ENCODE assay signal across 8 cellular contexts in the genomic region with DNA sequence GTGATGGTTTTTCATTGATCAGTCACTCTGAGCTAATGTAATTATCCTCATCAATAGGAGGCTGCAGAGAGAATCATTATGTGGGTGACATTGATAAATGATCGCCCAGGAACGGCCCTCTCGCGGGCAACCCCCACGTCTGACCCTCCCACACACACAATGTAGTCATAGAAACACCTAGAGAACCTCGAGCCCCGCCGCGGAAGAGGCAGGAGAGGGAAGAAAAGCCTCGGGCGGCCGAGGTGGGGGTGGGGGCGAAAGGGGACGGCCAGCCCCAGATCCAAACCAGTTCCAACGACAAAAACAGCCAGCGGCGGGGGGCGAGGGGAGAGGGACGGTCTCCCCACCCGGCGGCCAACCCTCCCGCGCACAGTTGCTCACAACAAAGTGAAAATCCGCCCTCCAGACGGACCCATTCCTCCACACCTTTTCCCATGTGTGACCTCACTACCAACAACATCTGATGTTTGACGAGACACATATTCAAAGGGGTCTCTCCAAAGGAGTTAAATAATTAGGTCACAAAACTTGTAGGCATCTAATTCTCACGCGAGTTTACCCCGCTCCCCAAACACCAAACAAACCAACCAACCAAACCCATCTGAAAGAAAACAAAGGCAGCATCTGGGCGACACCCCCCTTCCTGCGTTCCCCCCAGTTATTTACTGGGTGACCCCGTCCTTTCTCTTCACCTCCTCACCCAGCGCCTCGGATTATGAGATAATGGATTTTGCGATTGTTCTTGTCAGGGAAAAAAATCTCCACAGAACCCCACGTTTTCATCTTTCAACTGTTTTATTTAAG.
DNase-seq lines count a peak whose midpoint lies in the region; ATAC-seq and TF ChIP-seq lines count a peak whose summit lies in the region.
"Had no signal": no experiment of that assay in that cellular context is flagged by ENCODE, and none has a peak within 500 bp of the region (broad histone marks: within the 10 kb centered on the region; RNA-seq: fewer than 3 reads in every experiment).

No MANE protein-coding gene starts in this region.

- no peak for DNase-seq in cardiac fibroblast (ENCODE audit: low read depth in 2 of 2)
- no peak for DNase-seq in thoracic aorta (ENCODE audit: low spot score)
- no peak for DNase-seq in CD8-positive, alpha-beta T cell
- DNase-seq in mesenteric fat pad (ENCODE audit: low spot score), result no peak
- DNase-seq in activated CD4-positive, alpha-beta memory T cell treated with anti-CD3 and anti-CD28 coated beads for 36 hours, result no peak
- DNase-seq: NCI-H1105 had no signal

- CTCF ChIA-PET in CD8-positive, alpha-beta T cell (lab: Charles Lee), result no interaction called here
- CTCF ChIA-PET in activated CD4-positive, alpha-beta memory T cell treated with anti-CD3 and anti-CD28 coated beads for 36 hours (lab: Charles Lee), result no interaction called here

- peaks cover 15% of the 10 kb centered on the region for H3K4me1 Mint-ChIP-seq in CD8-positive, alpha-beta T cell (ENCODE audit: low read depth)
- peaks cover 14% of the 10 kb centered on the region for H3K4me1 Mint-ChIP-seq in activated CD4-positive, alpha-beta memory T cell treated with anti-CD3 and anti-CD28 coated beads for 36 hours (ENCODE audit: low read depth)

- no peaks in the 10 kb centered on the region for H3K36me3 Mint-ChIP-seq in CD8-positive, alpha-beta T cell
- no peaks in the 10 kb centered on the region for H3K36me3 Mint-ChIP-seq in activated CD4-positive, alpha-beta memory T cell treated with anti-CD3 and anti-CD28 coated beads for 36 hours

- H3K27ac ChIP-seq in HUES64 (ENCODE audit: low read depth, low read length), result no peak overlapping the region
- no peak overlapping the region for H3K27ac ChIP-seq in liver (ENCODE audit: low read depth in 1 of 2, low read length in 2 of 2)
- H3K27ac ChIP-seq in thoracic aorta, result no peak overlapping the region
- H3K27ac ChIP-seq in CD8-positive, alpha-beta T cell (ENCODE audit: low read depth, low read length), result no peak overlapping the region

- H3K9me3 ChIP-seq in HUES64 (ENCODE audit: insufficient read depth, low read depth, low read length) (no peaks in the 10 kb centered on the region), liver (ENCODE audit: control insufficient read depth in 4 of 4, low read length in 3 of 4) (no peaks in the 10 kb centered on the region), thoracic aorta (no peaks in the 10 kb centered on the region)
- H3K9me3 ChIP-seq in CD8-positive, alpha-beta T cell (ENCODE audit: low read length), result no peaks in the 10 kb centered on the region

- H3K4me3 ChIP-seq in HUES64 (ENCODE audit: low read length) (peak overlapping the region; percentile 41), cardiac fibroblast (replicated peaks in 1 of 2; ENCODE audit: low read depth in 2 of 2, low read length in 2 of 2) (peak overlapping the region; percentile 34 to 44), liver (ENCODE audit: low read depth in 1 of 3, low read length in 3 of 3) (peak overlapping the region in 2 of 3 donors; percentile 6 to 43), thoracic aorta (peak overlapping the region; percentile 52)
- H3K4me3 ChIP-seq in CD8-positive, alpha-beta T cell (ENCODE audit: low read depth, low read length), result no peak overlapping the region

- H3K27me3 Mint-ChIP-seq in CD8-positive, alpha-beta T cell (ENCODE audit: low read depth), result peaks cover 77% of the 10 kb centered on the region
- H3K27me3 Mint-ChIP-seq in activated CD4-positive, alpha-beta memory T cell treated with anti-CD3 and anti-CD28 coated beads for 36 hours, result peaks cover 77% of the 10 kb centered on the region

- peaks cover 2% of the 10 kb centered on the region for H3K9me3 Mint-ChIP-seq in CD8-positive, alpha-beta T cell
- no peaks in the 10 kb centered on the region for H3K9me3 Mint-ChIP-seq in activated CD4-positive, alpha-beta memory T cell treated with anti-CD3 and anti-CD28 coated beads for 36 hours

- no peak for ATAC-seq in thoracic aorta (ENCODE audit: insufficient number of reproducible peaks, low FRiP score, low read depth)
- no peak for ATAC-seq in CD8-positive, alpha-beta T cell

- under 1% methylated on average over 26 of the region's 36 CpGs for WGBS in HUES64
- WGBS in liver, result 11% methylated on average over 36 of the region's 36 CpGs

- POLR2A ChIA-PET in CD8-positive, alpha-beta T cell (lab: Charles Lee), result no interaction called here
- POLR2A ChIA-PET in activated CD4-positive, alpha-beta memory T cell treated with anti-CD3 and anti-CD28 coated beads for 36 hours (lab: Charles Lee), result no interaction called here

- H3K27me3 ChIP-seq in HUES64 (ENCODE audit: insufficient read depth, low read length) (peaks cover 93% of the 10 kb centered on the region), liver (ENCODE audit: control insufficient read depth in 4 of 4, insufficient read depth in 4 of 4, low read length in 3 of 4) (peaks cover 0 to 9% (median 3%) of the 10 kb centered on the region in 4 donors), thoracic aorta (replicated peaks; ENCODE audit: insufficient read depth) (no peaks in the 10 kb centered on the region)
- peaks cover 29% of the 10 kb centered on the region for H3K27me3 ChIP-seq in CD8-positive, alpha-beta T cell (ENCODE audit: insufficient read depth, low read length)

- no peak overlapping the region for H3K27ac Mint-ChIP-seq in CD8-positive, alpha-beta T cell
- no peak overlapping the region for H3K27ac Mint-ChIP-seq in activated CD4-positive, alpha-beta memory T cell treated with anti-CD3 and anti-CD28 coated beads for 36 hours

- TF ChIP-seq CTCF in cardiac fibroblast (IDR thresholded peaks at IDR 0.05; ENCODE audit: low read depth, low read length) (no peak), liver (IDR thresholded peaks at IDR 0.05; ENCODE audit: low read depth, low read length, missing input control) (no peak), thoracic aorta (IDR thresholded peaks at IDR 0.05) (no peak)
- TF ChIP-seq CTCF in CD8-positive, alpha-beta T cell (IDR thresholded peaks at IDR 0.05), result no peak

- intact Hi-C loops in CD8-positive, alpha-beta T cell (cut with DNase I, micrococcal nuclease), result loop anchor here in 1 of 2 experiments (10.0 kb wide), 1 partner anchor 1467 kb away; no protein-coding TSS in a partner anchor
- intact Hi-C loops in activated CD4-positive, alpha-beta memory T cell treated with anti-CD3 and anti-CD28 coated beads for 36 hours (cut with micrococcal nuclease), result no loop called here

- no peak overlapping the region for H3K4me3 Mint-ChIP-seq in CD8-positive, alpha-beta T cell
- no peak overlapping the region for H3K4me3 Mint-ChIP-seq in activated CD4-positive, alpha-beta memory T cell treated with anti-CD3 and anti-CD28 coated beads for 36 hours

- H3K4me1 ChIP-seq in HUES64 (ENCODE audit: insufficient read depth, low read length), result peaks cover 47% of the 10 kb centered on the region
- peaks cover 4 to 21% (median 16%) of the 10 kb centered on the region in 4 donors for H3K4me1 ChIP-seq in liver (ENCODE audit: control insufficient read depth in 4 of 4, insufficient read depth in 4 of 4, low read length in 3 of 4)
- peaks cover 13% of the 10 kb centered on the region in 2 donors for H3K4me1 ChIP-seq in thoracic aorta (ENCODE audit: control insufficient read depth in 1 of 2, low read depth in 2 of 2)
- H3K4me1 ChIP-seq in CD8-positive, alpha-beta T cell (ENCODE audit: insufficient read depth, low read length), result no peaks in the 10 kb centered on the region

- no peak overlapping the region for H3K9ac ChIP-seq in HUES64 (ENCODE audit: low read depth, low read length)
- no peak overlapping the region for H3K9ac ChIP-seq in liver (ENCODE audit: low read depth in 1 of 2, low read length in 2 of 2)

- H3K36me3 ChIP-seq in HUES64 (ENCODE audit: insufficient read depth, low read length) (no peaks in the 10 kb centered on the region), liver (ENCODE audit: control insufficient read depth in 4 of 4, insufficient read depth in 3 of 4, low read depth in 1 of 4, low read length in 3 of 4) (no peaks in the 10 kb centered on the region), thoracic aorta (no peaks in the 10 kb centered on the region)
- no peaks in the 10 kb centered on the region for H3K36me3 ChIP-seq in CD8-positive, alpha-beta T cell (ENCODE audit: insufficient read depth, low read length)

- no peak for TF ChIP-seq RAD21 in liver (IDR thresholded peaks at IDR 0.05)

TF ChIP-seq in liver, 16 proteins besides CTCF, POLR2A, EP300 and RAD21:
- TF ChIP-seq SP1 (IDR thresholded peaks at IDR 0.05), result no peak
- TF ChIP-seq, protein P1, sequence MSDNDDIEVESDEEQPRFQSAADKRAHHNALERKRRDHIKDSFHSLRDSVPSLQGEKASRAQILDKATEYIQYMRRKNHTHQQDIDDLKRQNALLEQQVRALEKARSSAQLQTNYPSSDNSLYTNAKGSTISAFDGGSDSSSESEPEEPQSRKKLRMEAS (IDR thresholded peaks at IDR 0.05), result no peak
- no peak for TF ChIP-seq RXRA (IDR thresholded peaks at IDR 0.05)
- no peak for TF ChIP-seq HNF4G (IDR thresholded peaks at IDR 0.05)
